Comparison of ENCODE assay signal across 8 cellular contexts in the genomic region with DNA sequence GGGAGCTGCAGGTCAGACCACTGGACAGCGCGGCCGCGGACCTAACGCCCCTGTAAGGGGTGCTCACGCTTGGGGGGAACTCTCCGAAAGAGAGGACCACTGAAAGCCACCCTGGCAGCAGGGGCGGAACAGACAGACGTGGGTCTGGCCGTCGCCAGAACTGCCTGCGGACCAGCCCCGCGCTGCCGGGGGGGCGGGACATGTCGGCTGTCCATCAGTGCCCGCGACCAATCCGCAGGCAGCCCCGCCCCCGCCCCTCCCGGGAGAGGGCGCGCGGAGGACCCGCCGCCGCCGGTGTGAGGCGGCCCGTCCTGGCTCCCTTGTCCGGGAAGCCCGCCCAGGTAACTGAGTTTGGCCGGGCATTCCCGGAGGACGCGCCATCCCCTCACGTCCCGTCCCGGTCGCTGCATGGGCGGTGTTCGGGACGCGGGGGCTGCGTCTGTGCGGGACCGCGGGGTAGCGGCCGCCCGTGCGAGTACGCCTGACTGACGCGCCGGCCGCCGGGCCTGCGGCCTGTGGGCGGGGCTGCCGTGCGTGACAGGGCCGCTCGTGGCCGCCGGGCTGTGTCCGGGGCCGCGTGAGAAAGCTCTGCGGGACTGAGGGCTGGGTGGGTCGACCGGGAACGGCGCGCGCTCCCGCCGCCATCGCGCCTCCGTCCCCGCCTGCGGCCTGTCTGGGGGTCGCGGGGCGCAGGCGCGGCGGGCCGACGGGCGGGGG. TPM values are rescaled to one million over a fixed set of nuclear protein-coding genes. Genes with fewer than 3 reads are reported as not detected.
DNase-seq lines count a peak whose midpoint lies in the region; ATAC-seq and TF ChIP-seq lines count a peak whose summit lies in the region.

No MANE protein-coding gene starts in this region.

- H3K27me3 ChIP-seq in DND-41 (ENCODE audit: insufficient read depth, low read length, poor library complexity), result no peaks in the 10 kb centered on the region
- no peaks in the 10 kb centered on the region for H3K27me3 ChIP-seq in KMS-11 (ENCODE audit: insufficient read depth, low read depth)
- H3K27me3 ChIP-seq in neuronal stem cell (ENCODE audit: control insufficient read depth in 3 of 3, insufficient read depth in 3 of 3, low read depth in 1 of 3, low read length in 3 of 3), result no peaks in the 10 kb centered on the region

- peak; percentile 69 for TF ChIP-seq POLR2A in Raji (IDR thresholded peaks at IDR 0.05; ENCODE audit: insufficient read depth, low read depth, low read length)

- H2BK120ac ChIP-seq in neuronal stem cell (ENCODE audit: low read depth, low read length), result peak overlapping the region; percentile 93

- H3K4ac ChIP-seq in neuronal stem cell (ENCODE audit: low read length), result peak overlapping the region; percentile 93

- peaks cover 6% of the 10 kb centered on the region for H3K79me1 ChIP-seq in neuronal stem cell (ENCODE audit: low read depth, low read length)

- WGBS in neuronal stem cell (ENCODE audit: extremely low coverage in 2 of 2, insufficient read length in 2 of 2, insufficient replicate concordance in 1 of 2), 2 donors, result no CpG with 5 or more reads among the region's 94 CpGs

- peak; percentile 61 for ATAC-seq in DND-41 (ENCODE audit: insufficient read depth, low read depth)
- ATAC-seq in GM21723 (IDR thresholded peaks at IDR 0.05; ENCODE audit: unreplicated experiment), result peak; percentile 50

- H4K8ac ChIP-seq in neuronal stem cell (ENCODE audit: low read depth, low read length), result peak overlapping the region; percentile 92

- H3K23ac ChIP-seq in neuronal stem cell (ENCODE audit: low read depth, low read length, poor library complexity), result peak overlapping the region; percentile 78

- H2AFZ ChIP-seq in DND-41 (ENCODE audit: low read depth, low read length), result peak overlapping the region; percentile 96
- peak overlapping the region; percentile 89 for H2AFZ ChIP-seq in KMS-11 (ENCODE audit: low read depth)
- peak overlapping the region; percentile 95 for H2AFZ ChIP-seq in neuronal stem cell (ENCODE audit: low read length)

- H3K4me3 ChIP-seq in DND-41 (ENCODE audit: low read depth in 1 of 2, low read length in 2 of 2) (peak overlapping the region; percentile 55 to 78; a peak in 3 of 4 replicates), KMS-11 (IDR thresholded peaks at IDR 0.05; ENCODE audit: insufficient read depth, low read depth, low read length) (no peak overlapping the region), neuronal stem cell (ENCODE audit: low read length in 2 of 2) (peak overlapping the region; percentile 85 to 99)

- H4K91ac ChIP-seq in neuronal stem cell (ENCODE audit: low read depth, low read length, poor library complexity), result peak overlapping the region; percentile 93

- no peak overlapping the region for H2BK15ac ChIP-seq in neuronal stem cell (ENCODE audit: low read length)

- H3K14ac ChIP-seq in neuronal stem cell (ENCODE audit: low read length), result peak overlapping the region; percentile 99

- H2BK12ac ChIP-seq in neuronal stem cell (ENCODE audit: low read length), result no peak overlapping the region

- H3K79me2 ChIP-seq in DND-41 (ENCODE audit: insufficient read depth, low read length), result peaks cover 49% of the 10 kb centered on the region
- H3K79me2 ChIP-seq in KMS-11 (ENCODE audit: insufficient read depth, low read depth), result no peaks in the 10 kb centered on the region; the same call in 1 of the 2 replicates

- DNase-seq in DND-41 (peak; percentile 89), foreskin melanocyte (peak; percentile 77), neuronal stem cell (ENCODE audit: low spot score) (peak; percentile 85), stromal cell of bone marrow (ENCODE audit: low read depth) (peak; percentile 55)
- DNase-seq in activated naive CD4-positive, alpha-beta T cell treated with Interleukin-2 at 50 U/mL for 16 hours, result peak; percentile 88

- H3K9ac ChIP-seq in DND-41 (ENCODE audit: low read depth, low read length) (peak overlapping the region; percentile 98), KMS-11 (peak overlapping the region; percentile 62), neuronal stem cell (ENCODE audit: low read depth, low read length, poor library complexity) (peak overlapping the region; percentile 100)

- H2BK5ac ChIP-seq in neuronal stem cell (ENCODE audit: low read length), result peak overlapping the region; percentile 93

- H3K4me2 ChIP-seq in DND-41 (ENCODE audit: insufficient read depth, low read length) (peak overlapping the region; percentile 89), KMS-11 (peak overlapping the region; percentile 64), neuronal stem cell (ENCODE audit: insufficient read depth, low read length, poor library complexity, severe bottlenecking) (peak overlapping the region; percentile 52)

- H4K20me1 ChIP-seq in DND-41 (ENCODE audit: insufficient read depth, low read length) (peaks cover 38% of the 10 kb centered on the region), KMS-11 (ENCODE audit: insufficient read depth) (no peaks in the 10 kb centered on the region)

- H3K27ac ChIP-seq in DND-41 (ENCODE audit: low read length), result peak overlapping the region; percentile 91
- no peak overlapping the region for H3K27ac ChIP-seq in KMS-11
- peak overlapping the region; percentile 91 for H3K27ac ChIP-seq in neuronal stem cell (replicated peaks; ENCODE audit: low read length)

- peaks cover 53% of the 10 kb centered on the region for H3K4me1 ChIP-seq in DND-41 (ENCODE audit: insufficient read depth, low read length)
- peaks cover 1% of the 10 kb centered on the region for H3K4me1 ChIP-seq in KMS-11 (ENCODE audit: low read depth, poor library complexity, severe bottlenecking)
- H3K4me1 ChIP-seq in neuronal stem cell (ENCODE audit: control insufficient read depth in 2 of 2, insufficient read depth in 1 of 2, low read depth in 1 of 2, low read length in 2 of 2), result peaks cover 27% of the 10 kb centered on the region in 2 donors

- H3K9me3 ChIP-seq in DND-41 (ENCODE audit: insufficient read depth, low read length, severe bottlenecking) (no peaks in the 10 kb centered on the region), neuronal stem cell (replicated peaks in 1 of 2; ENCODE audit: control insufficient read depth in 2 of 2, insufficient read depth in 1 of 2, low read depth in 1 of 2, low read length in 2 of 2) (no peaks in the 10 kb centered on the region)

- peak overlapping the region; percentile 89 for H2AK5ac ChIP-seq in neuronal stem cell (ENCODE audit: low read depth, low read length)

- TF ChIP-seq CTCF in DND-41 (IDR thresholded peaks at IDR 0.05; ENCODE audit: borderline replicate concordance, extremely low read depth, low read length, poor library complexity, severe bottlenecking) (no peak), KMS-11 (conservative IDR thresholded peaks at IDR 0.05; ENCODE audit: low read depth, low read length) (no peak)

- peaks cover 27% of the 10 kb centered on the region for H3K36me3 ChIP-seq in DND-41 (ENCODE audit: insufficient read depth, low read length)
- H3K36me3 ChIP-seq in KMS-11 (ENCODE audit: insufficient read depth), result no peaks in the 10 kb centered on the region
- H3K36me3 ChIP-seq in neuronal stem cell (replicated peaks in 1 of 2; ENCODE audit: control insufficient read depth in 2 of 2, insufficient read depth in 2 of 2, low read length in 2 of 2), result peaks cover 10 to 36% of the 10 kb centered on the region in 2 donors

- H3K18ac ChIP-seq in neuronal stem cell (ENCODE audit: low read length), result peak overlapping the region; percentile 99

RNA-seq across cellular contexts. Expression of gene PLCG1, which starts 0.5 kb away (rescaled TPM):
- 138 TPM for polyA plus RNA-seq in neuronal stem cell (2013, experiment 1 of 2)
- polyA plus RNA-seq in neuronal stem cell (2013, experiment 2 of 2), result 134 TPM
